28 cellular contexts compared by ENCODE assay signal in genomic region chr2:19690429-19690828, GRCh38.
"Had no signal": no experiment of that assay in that cellular context is flagged by ENCODE, and none has a peak within 500 bp of the region (broad histone marks: within the 10 kb centered on the region; RNA-seq: fewer than 3 reads in every experiment).

No MANE protein-coding gene starts in this region.

- H3K36me3 ChIP-seq: colonic mucosa, esophagus muscularis mucosa, gastrocnemius medialis, gastroesophageal sphincter, heart left ventricle, heart right ventricle had no signal

- FAIRE-seq: colon, endometrium, endothelial cell of umbilical vein, frontal cortex had no signal

- H3K27ac ChIP-seq: colonic mucosa, coronary artery, dorsolateral prefrontal cortex, epithelial cell of prostate, esophagus muscularis mucosa, foreskin keratinocyte, gastrocnemius medialis, gastroesophageal sphincter, heart left ventricle, heart right ventricle had no signal

- H3K9me3 Mint-ChIP-seq: dendritic cell treated with granulocyte-macrophage colony-stimulating factor and Interleukin-4, amounts not matched to agents 40 ng/mL and 50 ng/mL, for 4 days; effector memory CD8-positive, alpha-beta T cell; endodermal cell had no signal

- H3K9me3 ChIP-seq: colonic mucosa, esophagus muscularis mucosa, gastrocnemius medialis, gastroesophageal sphincter, heart left ventricle, heart right ventricle had no signal

- H3K4me3 Mint-ChIP-seq: dendritic cell treated with granulocyte-macrophage colony-stimulating factor and Interleukin-4, amounts not matched to agents 40 ng/mL and 50 ng/mL, for 4 days; effector memory CD8-positive, alpha-beta T cell; endodermal cell had no signal

- H3K27ac Mint-ChIP-seq: dendritic cell treated with granulocyte-macrophage colony-stimulating factor and Interleukin-4, amounts not matched to agents 40 ng/mL and 50 ng/mL, for 4 days; effector memory CD8-positive, alpha-beta T cell; endodermal cell had no signal

- H3K27me3 Mint-ChIP-seq: dendritic cell treated with granulocyte-macrophage colony-stimulating factor and Interleukin-4, amounts not matched to agents 40 ng/mL and 50 ng/mL, for 4 days had no signal

- H3K4me3 ChIP-seq: colonic mucosa, coronary artery, dorsolateral prefrontal cortex, esophagus muscularis mucosa, gastrocnemius medialis, gastroesophageal sphincter, heart left ventricle, heart right ventricle had no signal

- DNase-seq: colonic mucosa; cortex of kidney; dermis blood vessel endothelial cell; dorsolateral prefrontal cortex; effector CD4-positive, alpha-beta T cell; effector CD8-positive, alpha-beta T cell; effector memory CD4-positive, alpha-beta T cell; effector memory CD8-positive, alpha-beta T cell; endodermal cell; erythroblast; foreskin fibroblast; foreskin keratinocyte; foreskin melanocyte; gastrocnemius medialis; glutamatergic neuron; head of caudate nucleus; heart left ventricle; heart right ventricle had no signal

- ATAC-seq: effector memory CD8-positive, alpha-beta T cell; esophagus mucosa; foreskin keratinocyte; gastrocnemius medialis; gastroesophageal sphincter; heart left ventricle; heart right ventricle had no signal

- H3K27me3 ChIP-seq: colonic mucosa, esophagus muscularis mucosa, gastrocnemius medialis, gastroesophageal sphincter, heart left ventricle, heart right ventricle had no signal

- H3K4me1 ChIP-seq: colonic mucosa, foreskin keratinocyte had no signal

- H3K4me1 Mint-ChIP-seq: endodermal cell had no signal
